Comparison of ENCODE assay signal across 6 cellular contexts in the genomic region with DNA sequence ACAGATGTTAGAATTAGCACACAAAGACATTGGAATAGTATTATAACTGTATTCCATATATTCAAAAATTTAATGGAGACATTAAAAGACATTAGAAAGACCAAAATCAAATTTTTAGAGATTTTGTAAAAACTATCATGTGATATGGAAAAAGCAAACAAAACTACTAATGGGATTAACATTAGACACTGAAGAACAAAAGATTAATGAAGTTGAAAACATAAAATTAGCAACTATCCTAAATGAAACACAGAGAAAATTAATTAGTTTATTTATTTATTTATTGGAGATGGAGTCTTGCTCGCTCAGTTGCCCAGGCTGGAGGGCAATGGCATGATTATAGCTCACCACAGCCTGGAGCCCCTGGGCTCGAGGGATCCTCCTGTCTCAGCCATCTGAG.
"Had no signal": no experiment of that assay in that cellular context is flagged by ENCODE, and none has a peak within 500 bp of the region (broad histone marks: within the 10 kb centered on the region; RNA-seq: fewer than 3 reads in every experiment).

No MANE protein-coding gene starts in this region.

- DNase-seq: IMR-90, KBM-7 had no signal

- ATAC-seq: HepG2, K562 had no signal

- FAIRE-seq: HepG2, HTR-8/SVneo, K562 had no signal

- H3K4me3 ChIP-seq: K562 had no signal

- H3K27ac ChIP-seq: HL-60 had no signal
